In genomic region chr12:78746001-78746400, GRCh38 we compare ENCODE assay signal across 2 cellular contexts.
TF ChIP-seq lines count a peak whose summit lies in the region.

No MANE protein-coding gene starts in this region.

TF ChIP-seq in A549, 52 proteins besides CTCF, POLR2A, EP300 and RAD21 (continued from another document):
- no peak for TF ChIP-seq FOSL2 (IDR thresholded peaks at IDR 0.05)
- no peak for TF ChIP-seq FOSL2 (CRISPR knock-in tag; IDR thresholded peaks at IDR 0.05)
- no peak for TF ChIP-seq NPAS2 (CRISPR knock-in tag; IDR thresholded peaks at IDR 0.05; ENCODE audit: borderline replicate concordance)
- TF ChIP-seq E2F6 (IDR thresholded peaks at IDR 0.05; ENCODE audit: borderline replicate concordance, low read depth), result no peak
- no peak for TF ChIP-seq HDAC2 (IDR thresholded peaks at IDR 0.05)
- TF ChIP-seq NR3C1 (IDR thresholded peaks at IDR 0.05), result no peak
- no peak for TF ChIP-seq ZC3H11A (IDR thresholded peaks at IDR 0.05)
- TF ChIP-seq FOXS1 (CRISPR knock-in tag; IDR thresholded peaks at IDR 0.05), result no peak
- TF ChIP-seq MAZ (IDR thresholded peaks at IDR 0.05; ENCODE audit: borderline replicate concordance, low read depth, low read length), result no peak
- TF ChIP-seq KDM1A (IDR thresholded peaks at IDR 0.05; ENCODE audit: low read depth), result no peak
- TF ChIP-seq HEYL (CRISPR knock-in tag; IDR thresholded peaks at IDR 0.05), result no peak
- no peak for TF ChIP-seq POLR2AphosphoS2 (conservative IDR thresholded peaks at IDR 0.05; ENCODE audit: low read length)
- no peak for TF ChIP-seq PBX3 (IDR thresholded peaks at IDR 0.05)
- no peak for TF ChIP-seq ESRRA (IDR thresholded peaks at IDR 0.05; ENCODE audit: borderline replicate concordance, low read length)
- TF ChIP-seq HOXB13 (CRISPR knock-in tag; IDR thresholded peaks at IDR 0.05; ENCODE audit: low read depth), result no peak

TF ChIP-seq in GM23338, 12 proteins besides CTCF, POLR2A, EP300 and RAD21 (continued from another document):
- no peak for TF ChIP-seq REST (IDR thresholded peaks at IDR 0.05; ENCODE audit: unreplicated experiment)
- TF ChIP-seq ZNF462 (CRISPR knock-in tag; IDR thresholded peaks at IDR 0.05), result no peak
- no peak for TF ChIP-seq EZH2phosphoT487 (IDR thresholded peaks at IDR 0.05; ENCODE audit: unreplicated experiment)
- no peak for TF ChIP-seq EZH2 (IDR thresholded peaks at IDR 0.05; ENCODE audit: low read depth, unreplicated experiment)
- TF ChIP-seq ZNF331 (CRISPR knock-in tag; IDR thresholded peaks at IDR 0.05; ENCODE audit: low read depth), result no peak
- TF ChIP-seq NANOG (IDR thresholded peaks at IDR 0.05; ENCODE audit: borderline replicate concordance), result no peak
- no peak for TF ChIP-seq ETS1 (IDR thresholded peaks at IDR 0.05)
- no peak for TF ChIP-seq STAT1 (IDR thresholded peaks at IDR 0.05; ENCODE audit: unreplicated experiment)
- no peak for TF ChIP-seq JUNB (IDR thresholded peaks at IDR 0.05; ENCODE audit: unreplicated experiment)
- TF ChIP-seq CREB1 (CRISPR knock-in tag; IDR thresholded peaks at IDR 0.05; ENCODE audit: low read depth), result no peak
- no peak for TF ChIP-seq POLR2AphosphoS5 (IDR thresholded peaks at IDR 0.05; ENCODE audit: low read depth)
